Comparison of ENCODE assay signal across 30 cellular contexts in the genomic region with DNA sequence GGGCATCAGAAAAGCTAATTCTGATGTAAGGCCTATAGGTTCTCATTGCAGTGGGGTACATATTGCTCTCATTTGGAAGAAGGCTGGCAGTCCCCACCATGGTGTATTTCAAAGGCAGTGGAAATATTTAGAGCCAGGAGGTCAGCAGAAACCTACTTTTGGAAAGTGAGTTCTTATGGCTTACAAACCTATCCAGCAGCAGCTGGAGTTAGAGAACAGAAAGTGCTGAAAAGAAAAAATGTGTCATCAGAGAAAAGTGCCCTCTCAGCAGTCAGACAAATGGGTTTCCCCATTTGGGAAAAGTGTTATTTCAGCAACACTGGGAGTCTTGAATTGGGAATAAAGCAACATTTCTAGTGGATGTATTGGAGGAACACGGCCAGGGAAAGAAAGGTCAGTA.
"Had no signal": no experiment of that assay in that cellular context is flagged by ENCODE, and none has a peak within 500 bp of the region (broad histone marks: within the 10 kb centered on the region; RNA-seq: fewer than 3 reads in every experiment).

No MANE protein-coding gene starts in this region.

- H3K27ac ChIP-seq: adrenal gland, body of pancreas, esophagus muscularis mucosa, foreskin keratinocyte, gastrocnemius medialis, heart left ventricle had no signal

- H3K4me1 ChIP-seq: adrenal gland, body of pancreas, esophagus muscularis mucosa, foreskin keratinocyte, gastrocnemius medialis, heart left ventricle had no signal

- H3K27me3 ChIP-seq: adrenal gland, body of pancreas, esophagus muscularis mucosa, foreskin keratinocyte, gastrocnemius medialis, heart left ventricle had no signal

- ATAC-seq: activated CD4-positive, alpha-beta T cell treated with anti-CD3 and anti-CD28 coated beads for 36 hours; activated CD8-positive, alpha-beta memory T cell treated with anti-CD3 and anti-CD28 coated beads, Interleukin-2, amount 10 ng/mL, durations not matched to agents 7 days and 5 days; activated CD8-positive, alpha-beta T cell treated with anti-CD3 and anti-CD28 coated beads, Interleukin-2, amount 10 ng/mL, durations not matched to agents 7 days and 5 days; activated naive CD8-positive, alpha-beta T cell treated with anti-CD3 and anti-CD28 coated beads, Interleukin-2, amount 50 U/mL, for 24 hours; body of pancreas; effector memory CD8-positive, alpha-beta T cell; foreskin keratinocyte; heart left ventricle had no signal

- H3K36me3 ChIP-seq: adrenal gland, esophagus muscularis mucosa, gastrocnemius medialis, heart left ventricle had no signal

- H3K4me3 ChIP-seq: adrenal gland, body of pancreas, esophagus muscularis mucosa, gastrocnemius medialis, heart left ventricle had no signal

- DNase-seq: activated CD4-positive, alpha-beta memory T cell treated with anti-CD3 and anti-CD28 coated beads for 36 hours; activated CD4-positive, alpha-beta T cell treated with anti-CD3 and anti-CD28 coated beads for 36 hours; activated CD4-positive, alpha-beta T cell treated with anti-CD3 and anti-CD28 coated beads, Interleukin-2, amount 10 ng/mL, durations not matched to agents 24 days and 14 days; activated CD4-positive, CD25-positive, alpha-beta regulatory T cell; activated CD4-positive, CD25-positive, alpha-beta regulatory T cell treated with anti-CD3 and anti-CD28 coated beads, Interleukin-2, amount 50 U/mL, for 72 hours; activated CD8-positive, alpha-beta memory T cell treated with anti-CD3 and anti-CD28 coated beads, Interleukin-2, amount 10 ng/mL, durations not matched to agents 7 days and 5 days; activated CD8-positive, alpha-beta memory T cell treated with anti-CD3 and anti-CD28 coated beads, Interleukin-2, amount 50 U/mL, for 4 hours; activated CD8-positive, alpha-beta T cell treated with anti-CD3 and anti-CD28 coated beads, Interleukin-2, amount 10 ng/mL, durations not matched to agents 7 days and 5 days; activated effector memory CD4-positive, alpha-beta T cell treated with anti-CD3 and anti-CD28 coated beads, Interleukin-2, amount 50 U/mL, for 16 hours; activated naive CD4-positive, alpha-beta T cell treated with anti-CD3 and anti-CD28 coated beads for 36 hours; activated naive CD8-positive, alpha-beta T cell treated with anti-CD3 and anti-CD28 coated beads for 36 hours; activated naive CD8-positive, alpha-beta T cell treated with anti-CD3 and anti-CD28 coated beads, Interleukin-2, amount 50 U/mL, for 24 hours; activated T-cell treated with anti-CD3 and anti-CD28 coated beads, Interleukin-2, amount 50 U/mL, for 1 hour; activated T-cell treated with anti-CD3 and anti-CD28 coated beads, Interleukin-2, amount 50 U/mL, for 48 hours; adrenal gland; amygdala; aorta; body of pancreas; caudate nucleus; cortex of kidney; dermis blood vessel endothelial cell; effector CD4-positive, alpha-beta T cell; effector memory CD8-positive, alpha-beta T cell; erythroblast; foreskin keratinocyte; gastrocnemius medialis; glutamatergic neuron; heart left ventricle; T-helper 2 cell had no signal

- H3K9me3 ChIP-seq: adrenal gland, body of pancreas, esophagus muscularis mucosa, gastrocnemius medialis, heart left ventricle had no signal
